23 cellular contexts compared by ENCODE assay signal in the genomic region with DNA sequence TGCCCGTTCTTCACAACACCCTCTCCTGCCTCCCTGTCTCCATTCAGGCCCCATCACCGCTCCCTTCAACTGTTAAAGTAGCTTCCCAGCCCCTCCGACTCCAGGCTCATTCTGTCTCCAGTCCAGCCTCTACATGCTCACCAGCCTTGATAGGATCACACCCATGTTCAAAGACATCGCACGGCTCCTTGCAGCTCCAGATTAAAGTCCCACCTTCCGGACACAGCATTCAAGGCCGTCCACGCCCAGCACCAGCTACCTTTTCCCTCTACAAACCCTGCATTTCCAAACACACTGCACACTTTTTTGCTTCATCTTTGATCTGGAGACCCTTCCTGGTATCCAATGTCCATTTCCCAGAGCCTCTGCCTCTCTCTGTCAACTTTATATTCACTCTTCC. TPM values are rescaled to one million over a fixed set of nuclear protein-coding genes. Genes with fewer than 3 reads are reported as not detected.
"Had no signal": no experiment of that assay in that cellular context is flagged by ENCODE, and none has a peak within 500 bp of the region (broad histone marks: within the 10 kb centered on the region; RNA-seq: fewer than 3 reads in every experiment).

No MANE protein-coding gene starts in this region.

- H3K4me3 ChIP-seq: coronary artery, dorsolateral prefrontal cortex, esophagus muscularis mucosa, gastroesophageal sphincter, heart right ventricle, left lung, lower lobe of right lung had no signal

- ATAC-seq: foreskin keratinocyte, gastroesophageal sphincter, heart right ventricle, left cardiac atrium, left lung, left ventricle myocardium superior, lower lobe of right lung had no signal

- H3K4me1 ChIP-seq: foreskin keratinocyte had no signal

- FAIRE-seq: colon, endothelial cell of umbilical vein, frontal cortex, islet of Langerhans, keratinocyte had no signal

- DNase-seq: dermis blood vessel endothelial cell; effector CD4-positive, alpha-beta T cell; effector memory CD4-positive, alpha-beta T cell; foreskin keratinocyte; head of caudate nucleus; heart right ventricle; hippocampal formation; left cardiac atrium; left lung; left ventricle myocardium superior; lower lobe of right lung; mesenchymal stem cell; midbrain had no signal

- H3K9me3 ChIP-seq: left lung, lower lobe of right lung had no signal

- H3K27ac ChIP-seq: coronary artery, esophagus muscularis mucosa, foreskin keratinocyte, gastroesophageal sphincter, heart right ventricle, left lung, lower lobe of right lung had no signal

- H3K36me3 ChIP-seq: esophagus muscularis mucosa, gastroesophageal sphincter, heart right ventricle, left lung, lower lobe of right lung had no signal

RNA-seq across cellular contexts. Expression of a gene that starts 6.4 kb away (rescaled TPM):
- total RNA-seq: fibroblast of villous mesenchyme, foreskin keratinocyte had no signal
- polyA plus RNA-seq: foreskin keratinocyte had no signal
